In genomic region chr1:3266870-3267549, GRCh38 we compare ENCODE assay signal across 2 cellular contexts.
TF ChIP-seq lines count a peak whose summit lies in the region.

No MANE protein-coding gene starts in this region.

TF ChIP-seq in HepG2, 621 proteins besides CTCF, POLR2A, EP300 and RAD21 (continued from another document):
- TF ChIP-seq FOXK1 (CRISPR knock-in tag; IDR thresholded peaks at IDR 0.05; ENCODE audit: borderline replicate concordance, low read depth), result no peak
- TF ChIP-seq MAFF (IDR thresholded peaks at IDR 0.05; ENCODE audit: low read depth, low read length), result peak; percentile 35; the same call in 1 of the 2 replicates
- no peak for TF ChIP-seq ZMAT3 (CRISPR knock-in tag; conservative IDR thresholded peaks at IDR 0.05)
- no peak for TF ChIP-seq PTBP1 (IDR thresholded peaks at IDR 0.05; ENCODE audit: low read depth, low read length, poor library complexity, severe bottlenecking)
- TF ChIP-seq CCDC6 (CRISPR knock-in tag; IDR thresholded peaks at IDR 0.05), result no peak

TF ChIP-seq in K562, 482 proteins besides CTCF, POLR2A, EP300 and RAD21 (continued from another document):
- peak; percentile 37; the same call in 1 of the 2 replicates for TF ChIP-seq C11orf30 (IDR thresholded peaks at IDR 0.05; ENCODE audit: low read depth)
